ENCODE assay signal across 34 cellular contexts in genomic region chr2:78576409-78576808, GRCh38.
"Had no signal": no experiment of that assay in that cellular context is flagged by ENCODE, and none has a peak within 500 bp of the region (broad histone marks: within the 10 kb centered on the region; RNA-seq: fewer than 3 reads in every experiment).

No MANE protein-coding gene starts in this region.

- H3K4me3 ChIP-seq: MG63 had no signal

- H3K9me3 ChIP-seq: MG63 had no signal

- H3K36me3 ChIP-seq: MG63 had no signal

- H3K27me3 ChIP-seq: MG63 had no signal

- DNase-seq: Karpas-422, MG63, MM.1S, MV-4-11, NCI-H1048, NCI-H1092, NCI-H1092 treated with DMSO at 0.1 percent for 48 hours, NCI-H1105, NCI-H1105 treated with DMSO at 0.1 percent for 48 hours, NCI-H1417, NCI-H1417 treated with DMSO at 0.1 percent for 48 hours, NCI-H1436, NCI-H1436 treated with DMSO at 0.1 percent for 48 hours, NCI-H146, NCI-H1694, NCI-H1694 treated with DMSO at 0.1 percent for 48 hours, NCI-H187, NCI-H187 treated with DMSO at 0.1 percent for 48 hours, NCI-H1930, NCI-H2029, NCI-H2029 treated with DMSO at 0.1 percent for 48 hours, NCI-H2081, NCI-H2081 treated with DMSO at 0.1 percent for 48 hours, NCI-H2107, NCI-H2171, NCI-H2171 treated with DMSO at 0.1 percent for 48 hours, NCI-H2227 treated with DMSO at 0.1 percent for 48 hours, NCI-H226, NCI-H345, NCI-H446, NCI-H446 treated with DMSO at 0.1 percent for 48 hours, NCI-H510A, NCI-H510A treated with DMSO at 0.1 percent for 48 hours, NCI-H524 had no signal
